ENCODE assay signal across 1 cellular context in the genomic region with DNA sequence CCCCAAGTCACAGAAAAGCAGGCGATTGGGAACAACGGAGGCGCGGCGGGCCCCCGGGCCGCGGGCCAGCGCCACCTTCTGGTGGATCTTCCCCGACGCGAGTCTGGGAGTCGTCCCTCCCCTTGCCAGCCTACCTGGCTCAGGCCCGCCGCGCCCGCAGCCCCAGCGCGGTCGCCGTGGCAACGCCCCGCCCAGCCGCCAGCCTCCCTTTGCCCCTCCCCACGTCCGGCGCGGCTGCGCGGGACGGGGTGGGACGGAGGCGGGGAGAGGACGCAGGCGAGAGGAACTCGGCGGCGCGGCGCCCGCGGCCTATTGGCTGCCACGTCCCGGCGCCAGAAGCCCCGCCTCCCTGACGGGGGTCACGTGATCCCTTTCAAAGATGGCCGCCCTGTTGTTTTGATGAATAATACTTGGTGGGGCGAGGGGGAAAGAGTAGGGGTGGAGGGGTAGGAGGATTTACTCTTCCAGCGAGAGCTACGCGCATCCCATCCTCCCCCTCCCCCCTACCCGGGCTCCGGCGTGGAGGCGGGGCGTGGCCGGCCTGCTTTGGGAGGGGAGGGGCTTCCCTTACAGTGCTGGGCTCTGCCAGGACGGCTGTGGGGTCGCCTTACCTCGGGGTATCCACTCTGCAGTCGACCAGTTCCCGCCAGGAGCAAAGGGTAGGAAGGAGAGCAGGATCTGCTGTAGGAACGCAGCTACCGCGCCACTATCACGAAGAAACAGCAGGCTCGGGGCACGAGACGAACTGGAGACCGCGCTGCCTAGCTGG.
TF ChIP-seq lines count a peak whose summit lies in the region.

TSS of gene UBE4B (plus strand) at position 369 of the 769 bp plus-strand sequence. CDS start 713 bp downstream, outside the sequence.

TF ChIP-seq in K562, 482 proteins besides CTCF, POLR2A, EP300 and RAD21 (continued from another document and continues in another):
- TF ChIP-seq ARID3B (CRISPR knock-in tag; IDR thresholded peaks at IDR 0.05; ENCODE audit: borderline replicate concordance) (no peak), HIVEP1 (CRISPR knock-in tag; IDR thresholded peaks at IDR 0.05) (no peak), TSC22D4 (tag; IDR thresholded peaks at IDR 0.05) (no peak), GATAD2A (IDR thresholded peaks at IDR 0.05) (peak; percentile 87), PREB (CRISPR knock-in tag; IDR thresholded peaks at IDR 0.05) (no peak), ZNF512 (tag; IDR thresholded peaks at IDR 0.05) (no peak), LARP7 (IDR thresholded peaks at IDR 0.05) (0 out of 2 replicates have a peak, but pooled peaks have one; percentile 30), TCF3 (CRISPR knock-in tag; IDR thresholded peaks at IDR 0.05) (peak; percentile 35; the same call in 1 of the 2 replicates), KLF1 (tag; IDR thresholded peaks at IDR 0.05) (0 out of 2 replicates have a peak, but pooled peaks have one; percentile 53), ZNF280B (CRISPR knock-in tag; IDR thresholded peaks at IDR 0.05) (no peak), SOX6 (IDR thresholded peaks at IDR 0.05) (peak; percentile 50; the same call in 1 of the 2 replicates), PRMT5 (CRISPR knock-in tag; IDR thresholded peaks at IDR 0.05) (no peak), FOXP1 (CRISPR knock-in tag; IDR thresholded peaks at IDR 0.05) (no peak), C11orf30 (IDR thresholded peaks at IDR 0.05; ENCODE audit: low read depth) (peak; percentile 96), ZFP30 (CRISPR knock-in tag; IDR thresholded peaks at IDR 0.05; ENCODE audit: borderline replicate concordance) (no peak), CHD7 (IDR thresholded peaks at IDR 0.05; ENCODE audit: low read depth, low read length) (no peak), CEBPB (tag; IDR thresholded peaks at IDR 0.05) (no peak), TAF9B (IDR thresholded peaks at IDR 0.05; ENCODE audit: partially characterized antibody) (peak; percentile 80), BDP1 (IDR thresholded peaks at IDR 0.05; ENCODE audit: insufficient read depth, insufficient read length) (no peak), USF1 (CRISPR knock-in tag; IDR thresholded peaks at IDR 0.05) (peak; percentile 94), HLTF (IDR thresholded peaks at IDR 0.05) (0 out of 2 replicates have a peak, but pooled peaks have one; percentile 67), PYGO2 (tag; IDR thresholded peaks at IDR 0.05) (no peak)
- TF ChIP-seq, protein P1, sequence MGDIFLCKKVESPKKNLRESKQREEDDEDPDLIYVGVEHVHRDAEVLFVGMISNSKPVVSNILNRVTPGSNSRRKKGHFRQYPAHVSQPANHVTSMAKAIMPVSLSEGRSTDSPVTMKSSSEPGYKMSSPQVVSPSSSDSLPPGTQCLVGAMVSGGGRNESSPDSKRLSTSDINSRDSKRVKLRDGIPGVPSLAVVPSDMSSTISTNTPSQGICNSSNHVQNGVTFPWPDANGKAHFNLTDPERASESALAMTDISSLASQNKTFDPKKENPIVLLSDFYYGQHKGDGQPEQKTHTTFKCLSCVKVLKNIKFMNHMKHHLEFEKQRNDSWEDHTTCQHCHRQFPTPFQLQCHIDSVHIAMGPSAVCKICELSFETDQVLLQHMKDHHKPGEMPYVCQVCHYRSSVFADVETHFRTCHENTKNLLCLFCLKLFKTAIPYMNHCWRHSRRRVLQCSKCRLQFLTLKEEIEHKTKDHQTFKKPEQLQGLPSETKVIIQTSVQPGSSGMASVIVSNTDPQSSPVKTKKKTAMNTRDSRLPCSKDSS (IDR thresholded peaks at IDR 0.05; ENCODE audit: low read depth, partially characterized antibody), result no peak
- TF ChIP-seq, protein P2, sequence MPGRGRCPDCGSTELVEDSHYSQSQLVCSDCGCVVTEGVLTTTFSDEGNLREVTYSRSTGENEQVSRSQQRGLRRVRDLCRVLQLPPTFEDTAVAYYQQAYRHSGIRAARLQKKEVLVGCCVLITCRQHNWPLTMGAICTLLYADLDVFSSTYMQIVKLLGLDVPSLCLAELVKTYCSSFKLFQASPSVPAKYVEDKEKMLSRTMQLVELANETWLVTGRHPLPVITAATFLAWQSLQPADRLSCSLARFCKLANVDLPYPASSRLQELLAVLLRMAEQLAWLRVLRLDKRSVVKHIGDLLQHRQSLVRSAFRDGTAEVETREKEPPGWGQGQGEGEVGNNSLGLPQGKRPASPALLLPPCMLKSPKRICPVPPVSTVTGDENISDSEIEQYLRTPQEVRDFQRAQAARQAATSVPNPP (IDR thresholded peaks at IDR 0.05; ENCODE audit: borderline replicate concordance, insufficient read depth, insufficient read length), result no peak
- TF ChIP-seq, protein P3, sequence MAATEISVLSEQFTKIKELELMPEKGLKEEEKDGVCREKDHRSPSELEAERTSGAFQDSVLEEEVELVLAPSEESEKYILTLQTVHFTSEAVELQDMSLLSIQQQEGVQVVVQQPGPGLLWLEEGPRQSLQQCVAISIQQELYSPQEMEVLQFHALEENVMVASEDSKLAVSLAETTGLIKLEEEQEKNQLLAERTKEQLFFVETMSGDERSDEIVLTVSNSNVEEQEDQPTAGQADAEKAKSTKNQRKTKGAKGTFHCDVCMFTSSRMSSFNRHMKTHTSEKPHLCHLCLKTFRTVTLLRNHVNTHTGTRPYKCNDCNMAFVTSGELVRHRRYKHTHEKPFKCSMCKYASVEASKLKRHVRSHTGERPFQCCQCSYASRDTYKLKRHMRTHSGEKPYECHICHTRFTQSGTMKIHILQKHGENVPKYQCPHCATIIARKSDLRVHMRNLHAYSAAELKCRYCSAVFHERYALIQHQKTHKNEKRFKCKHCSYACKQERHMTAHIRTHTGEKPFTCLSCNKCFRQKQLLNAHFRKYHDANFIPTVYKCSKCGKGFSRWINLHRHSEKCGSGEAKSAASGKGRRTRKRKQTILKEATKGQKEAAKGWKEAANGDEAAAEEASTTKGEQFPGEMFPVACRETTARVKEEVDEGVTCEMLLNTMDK (IDR thresholded peaks at IDR 0.05; ENCODE audit: borderline replicate concordance, insufficient read depth, low read depth, low read length, poor library complexity, severe bottlenecking), result peak; percentile 72
- TF ChIP-seq, protein P4, sequence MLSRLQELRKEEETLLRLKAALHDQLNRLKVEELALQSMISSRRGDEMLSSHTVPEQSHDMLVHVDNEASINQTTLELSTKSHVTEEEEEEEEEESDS (CRISPR knock-in tag; IDR thresholded peaks at IDR 0.05), result no peak
